In genomic region chr6:38348366-38348765, GRCh38 we compare ENCODE assay signal across 22 cellular contexts.
"Had no signal": no experiment of that assay in that cellular context is flagged by ENCODE, and none has a peak within 500 bp of the region (broad histone marks: within the 10 kb centered on the region; RNA-seq: fewer than 3 reads in every experiment).

No MANE protein-coding gene starts in this region.

- H3K27me3 ChIP-seq: esophagus squamous epithelium, hepatocyte, pancreas, spleen, transverse colon had no signal

- DNase-seq: effector memory CD8-positive, alpha-beta T cell; esophagus squamous epithelium; foreskin fibroblast; head of caudate nucleus; left colon; left ventricle myocardium superior; mesendoderm; naive B cell; occipital lobe; pancreas; spleen; stimulated activated CD4-positive, alpha-beta T cell treated with anti-CD3 and anti-CD28 coated beads, Interleukin-15, amount 100 ng/mL, for 24 hours; stimulated activated CD4-positive, alpha-beta T cell treated with anti-CD3 and anti-CD28 coated beads, Interleukin-2, amount 100 ng/mL, for 24 hours; stimulated activated CD4-positive, alpha-beta T cell treated with anti-CD3 and anti-CD28 coated beads, Interleukin-4, amount 100 ng/mL, for 4 hours; stimulated activated naive B cell treated with anti-CD40 and anti-IgM and Interleukin-4, amounts not matched to agents 10 μg/mL and 1 μg/mL and 100 μg/mL, for 72 hours; stimulated activated naive CD8-positive, alpha-beta T cell treated with anti-CD3 and anti-CD28 coated beads, Interleukin-15, amount 100 ng/mL, for 72 hours; transverse colon had no signal

- H3K9me3 ChIP-seq: esophagus squamous epithelium, pancreas, prostate gland, spleen, thoracic aorta, transverse colon had no signal

- H3K4me1 ChIP-seq: pancreas, prostate gland had no signal

- H3K4me3 ChIP-seq: esophagus squamous epithelium, hepatocyte, lung, pancreas, prostate gland, spleen, thoracic aorta, transverse colon had no signal

- H3K27ac ChIP-seq: epithelial cell of prostate, esophagus squamous epithelium, hepatocyte, pancreas, prostate gland, spleen, thoracic aorta, transverse colon had no signal

- H3K36me3 ChIP-seq: esophagus squamous epithelium, pancreas, prostate gland, thoracic aorta, transverse colon had no signal
